Comparison of ENCODE assay signal across 21 cellular contexts in genomic region chr11:14361951-14362350, GRCh38. TPM values are rescaled to one million over a fixed set of nuclear protein-coding genes. Genes with fewer than 3 reads are reported as not detected.
DNase-seq lines count a peak whose midpoint lies in the region; ATAC-seq and TF ChIP-seq lines count a peak whose summit lies in the region.
"Had no signal": no experiment of that assay in that cellular context is flagged by ENCODE, and none has a peak within 500 bp of the region (broad histone marks: within the 10 kb centered on the region; RNA-seq: fewer than 3 reads in every experiment).

No MANE protein-coding gene starts in this region.

- H3K9ac ChIP-seq in PC-3 (ENCODE audit: low read length) (no peak overlapping the region), skeletal muscle tissue (ENCODE audit: low read depth in 1 of 3, low read length in 3 of 3) (peak overlapping the region in 1 of 3 donors; percentile 57)

- peaks cover 9% of the 10 kb centered on the region for H4K20me1 ChIP-seq in PC-3 (ENCODE audit: low read length)

- peak overlapping the region; percentile 61 for H3K27ac ChIP-seq in left ventricle myocardium inferior (replicated peaks)
- no peak overlapping the region for H3K27ac ChIP-seq in PC-3 (ENCODE audit: low read length)
- H3K27ac ChIP-seq in skeletal muscle tissue (ENCODE audit: low read depth, low read length): peak overlapping the region; percentile 89
- H3K27ac ChIP-seq: 22Rv1, C4-2B, Peyer's patch, SK-N-MC had no signal

- H3K9me3 ChIP-seq in left ventricle myocardium inferior (replicated peaks): no peaks in the 10 kb centered on the region
- H3K9me3 ChIP-seq in PC-3 (ENCODE audit: low read length): no peaks in the 10 kb centered on the region
- H3K9me3 ChIP-seq in skeletal muscle tissue (ENCODE audit: control insufficient read depth in 3 of 3, low read length in 3 of 3): no peaks in the 10 kb centered on the region
- H3K9me3 ChIP-seq: Peyer's patch had no signal

- no TSS peak for BruUV-seq in PC-3 (replicated peaks; lab: Mats Ljungman, UMichigan)

- POLR2A ChIA-PET in PC-3 (lab: Charles Lee; ENCODE audit: unreplicated experiment): no interaction called here

- H2AFZ ChIP-seq in PC-3 (ENCODE audit: low read length): no peak overlapping the region

- no peak overlapping the region for H3K4me3 ChIP-seq in left ventricle myocardium inferior
- no peak overlapping the region for H3K4me3 ChIP-seq in PC-3 (ENCODE audit: low read length)
- H3K4me3 ChIP-seq in skeletal muscle tissue (ENCODE audit: low read length in 3 of 3): no peak overlapping the region
- H3K4me3 ChIP-seq: Peyer's patch, SK-N-MC had no signal

- peaks cover 14% of the 10 kb centered on the region for H3K79me2 ChIP-seq in PC-3 (ENCODE audit: low read length)

- H3K27me3 ChIP-seq in left ventricle myocardium inferior (ENCODE audit: low read depth) (no peaks in the 10 kb centered on the region), PC-3 (ENCODE audit: low read length) (no peaks in the 10 kb centered on the region), skeletal muscle tissue (ENCODE audit: control insufficient read depth in 3 of 3, insufficient read depth in 3 of 3, low read length in 3 of 3) (no peaks in the 10 kb centered on the region)
- H3K27me3 ChIP-seq: Peyer's patch had no signal

- TF ChIP-seq CTCF in left ventricle myocardium inferior (IDR thresholded peaks at IDR 0.05; ENCODE audit: borderline replicate concordance) (no peak), PC-3 (conservative IDR thresholded peaks at IDR 0.05; ENCODE audit: low read depth, low read length) (no peak), omental fat pad (IDR thresholded peaks at IDR 0.05) (no peak)

- CTCF ChIA-PET in PC-3 (lab: Charles Lee): no interaction called here

- H3K36me3 ChIP-seq in left ventricle myocardium inferior: no peaks in the 10 kb centered on the region
- no peaks in the 10 kb centered on the region for H3K36me3 ChIP-seq in PC-3 (ENCODE audit: low read depth, low read length)
- no peaks in the 10 kb centered on the region for H3K36me3 ChIP-seq in skeletal muscle tissue (ENCODE audit: control insufficient read depth in 3 of 3, insufficient read depth in 3 of 3, low read length in 3 of 3)
- H3K36me3 ChIP-seq: Peyer's patch had no signal

- H3K4me1 ChIP-seq in left ventricle myocardium inferior: peaks cover 40% of the 10 kb centered on the region
- peaks cover 17% of the 10 kb centered on the region for H3K4me1 ChIP-seq in PC-3 (ENCODE audit: insufficient read depth, low read length)
- peaks cover 15 to 35% (median 22%) of the 10 kb centered on the region in 3 donors for H3K4me1 ChIP-seq in skeletal muscle tissue (ENCODE audit: control insufficient read depth in 3 of 3, insufficient read depth in 3 of 3, low read length in 3 of 3)
- H3K4me1 ChIP-seq: Peyer's patch had no signal

- DNase-seq in left ventricle myocardium inferior (no peak), left ventricle myocardium superior (no peak), PC-3 (peak; percentile 12), fibroblast of gingiva (ENCODE audit: low read depth) (peak; percentile 45), omental fat pad (ENCODE audit: low spot score) (no peak)
- DNase-seq: Calu3, DND-41, Karpas-422, NCI-H1092, NCI-H1417 treated with DMSO at 0.1 percent for 48 hours, NCI-H1694 treated with DMSO at 0.1 percent for 48 hours, NCI-H2081, NCI-H2227 treated with DMSO at 0.1 percent for 48 hours, NCI-H526 treated with DMSO at 0.1 percent for 48 hours, Peyer's patch, SIG-M5 had no signal

- no peak overlapping the region for H3K4me2 ChIP-seq in PC-3 (ENCODE audit: low read length)

- H3K9me2 ChIP-seq in PC-3 (replicated peaks; ENCODE audit: low read length): no peaks in the 10 kb centered on the region

- no peaks in the 10 kb centered on the region for H3F3A ChIP-seq in PC-3 (ENCODE audit: low read length, unreplicated experiment)

- intact Hi-C loops in left ventricle myocardium inferior (cut with micrococcal nuclease): no loop called here
- intact Hi-C loops in left ventricle myocardium superior (cut with micrococcal nuclease): no loop called here
- intact Hi-C loops in PC-3 (cut with micrococcal nuclease): no loop called here

- no peak for ATAC-seq in left ventricle myocardium superior
- no peak for ATAC-seq in PC-3
- no peak for ATAC-seq in omental fat pad (ENCODE audit: low FRiP score)
- no peak for ATAC-seq in HG02840 (IDR thresholded peaks at IDR 0.05; ENCODE audit: low FRiP score, unreplicated experiment)

RNA-seq across cellular contexts. Expression of gene RRAS2, which starts 3.0 kb away (rescaled TPM):
- total RNA-seq in left ventricle myocardium inferior (45.3 TPM), left ventricle myocardium superior (30.6 TPM), PC-3 (2014; rRNA removed) (58.6 and 59.7 TPM in 2 replicates), skeletal muscle tissue (39.7 TPM), omental fat pad (10 to 100 TPM; 33.9 to 80.3 (median 70.7) TPM)

Comparison
In these comparisons a context has a peak if more than half of its experiments do, and no peak if none do; other contexts are left out.
1. DNase-seq: peak in PC-3 (single experiment) and fibroblast of gingiva (single experiment); none in left ventricle myocardium inferior (single experiment), left ventricle myocardium superior (single experiment) and omental fat pad (single experiment).